In genomic region chr20:40741507-40742106, GRCh38 we compare ENCODE assay signal across 9 cellular contexts. TPM values are rescaled to one million over a fixed set of nuclear protein-coding genes. Genes with fewer than 3 reads are reported as not detected.
DNase-seq lines count a peak whose midpoint lies in the region; ATAC-seq, FAIRE-seq and TF ChIP-seq lines count a peak whose summit lies in the region.
"Had no signal": no experiment of that assay in that cellular context is flagged by ENCODE, and none has a peak within 500 bp of the region (broad histone marks: within the 10 kb centered on the region; RNA-seq: fewer than 3 reads in every experiment).

No MANE protein-coding gene starts in this region.

- no peaks in the 10 kb centered on the region for H4K20me1 ChIP-seq in OCI-LY3 (ENCODE audit: insufficient read depth, low read length)

- H3K36me3 ChIP-seq in CD4-positive, alpha-beta memory T cell (ENCODE audit: insufficient read depth, low read length) = no peaks in the 10 kb centered on the region
- no peaks in the 10 kb centered on the region for H3K36me3 ChIP-seq in OCI-LY3 (replicated peaks; ENCODE audit: low read depth, low read length)
- H3K36me3 ChIP-seq in kidney (ENCODE audit: control insufficient read depth in 1 of 2, insufficient read depth in 2 of 2, low read length in 2 of 2) = no peaks in the 10 kb centered on the region
- no peaks in the 10 kb centered on the region for H3K36me3 ChIP-seq in gastroesophageal sphincter
- H3K36me3 ChIP-seq: SJSA1 had no signal

- peaks cover 1 to 5% of the 10 kb centered on the region in 2 donors for H3K27me3 Mint-ChIP-seq in CD4-positive, alpha-beta memory T cell

- CTCF ChIA-PET in CD4-positive, alpha-beta memory T cell (lab: Charles Lee; ENCODE audit: partially characterized antibody) = interaction anchor here (1.0 to 3.6 kb wide), 7 partner anchors 8 to 227 kb away, joined by 3 to 35 read pairs (median 5); no protein-coding TSS in a partner anchor

- no peak overlapping the region for H3K27ac ChIP-seq in CD4-positive, alpha-beta memory T cell (ENCODE audit: low read depth, low read length)
- H3K27ac ChIP-seq in OCI-LY3 (ENCODE audit: low read length) (no peak overlapping the region), kidney (ENCODE audit: low read depth in 2 of 2, low read length in 2 of 2) (no peak overlapping the region), gastroesophageal sphincter (no peak overlapping the region)
- H3K27ac ChIP-seq: SJSA1 had no signal

- H3K9ac ChIP-seq in OCI-LY3 (ENCODE audit: low read length) (no peak overlapping the region), kidney (ENCODE audit: low read length in 2 of 2) (no peak overlapping the region)

- no peak overlapping the region for H3K4me3 Mint-ChIP-seq in CD4-positive, alpha-beta memory T cell

- H3K79me2 ChIP-seq in OCI-LY3 (ENCODE audit: low read length) = no peaks in the 10 kb centered on the region

- TF ChIP-seq CTCF in OCI-LY3 (IDR thresholded peaks at IDR 0.05; ENCODE audit: low read depth, low read length) (peak; percentile 99), kidney (IDR thresholded peaks at IDR 0.05; ENCODE audit: borderline replicate concordance, extremely low read depth, insufficient read depth) (peak; percentile 31), gastroesophageal sphincter (IDR thresholded peaks at IDR 0.05) (peak in 2 of 4 experiments; percentile 17 to 48)

- no peak for TF ChIP-seq POLR2A in gastroesophageal sphincter (IDR thresholded peaks at IDR 0.05)

- no peak overlapping the region for H3K27ac Mint-ChIP-seq in CD4-positive, alpha-beta memory T cell

- no peaks in the 10 kb centered on the region for H3K4me1 ChIP-seq in CD4-positive, alpha-beta memory T cell (ENCODE audit: insufficient read depth, low read length)
- H3K4me1 ChIP-seq in OCI-LY3 (ENCODE audit: low read length) (peaks cover 56% of the 10 kb centered on the region), kidney (ENCODE audit: control insufficient read depth in 1 of 2, insufficient read depth in 1 of 2, low read depth in 1 of 2, low read length in 2 of 2) (no peaks in the 10 kb centered on the region), gastroesophageal sphincter (no peaks in the 10 kb centered on the region)
- H3K4me1 ChIP-seq: SJSA1 had no signal

- peak in 4 of 5 donors; percentile 9 to 28 (median 22) for DNase-seq in CD4-positive, alpha-beta memory T cell
- DNase-seq in astrocyte of the hippocampus (ENCODE audit: low read depth, low spot score) (peak; percentile 29), kidney (no peak)
- peak; percentile 1 for DNase-seq in stimulated activated CD8-positive, alpha-beta memory T cell treated with anti-CD3 and anti-CD28 coated beads, Interleukin-4, amount 100 ng/mL, for 24 hours (ENCODE audit: low read depth)

- FAIRE-seq in kidney (lab: Jason Lieb, UNC) = no peak

- 80 to 100% methylated on average over 1 of the region's 6 CpGs for WGBS in gastroesophageal sphincter (ENCODE audit: low coverage in 1 of 2), 2 donors

- POLR2A ChIA-PET in CD4-positive, alpha-beta memory T cell (lab: Charles Lee; ENCODE audit: partially characterized antibody) = no interaction called here

- H3K27me3 ChIP-seq in CD4-positive, alpha-beta memory T cell (ENCODE audit: insufficient read depth, low read length) = no peaks in the 10 kb centered on the region
- H3K27me3 ChIP-seq in OCI-LY3 (ENCODE audit: low read depth, low read length) (peaks cover 12% of the 10 kb centered on the region), gastroesophageal sphincter (peaks cover 67% of the 10 kb centered on the region)

- H3K9me3 ChIP-seq in CD4-positive, alpha-beta memory T cell (ENCODE audit: control insufficient read depth in 1 of 2, low read length in 2 of 2) = no peaks in the 10 kb centered on the region
- H3K9me3 ChIP-seq in OCI-LY3 (ENCODE audit: insufficient read depth, low read length) = no peaks in the 10 kb centered on the region
- H3K9me3 ChIP-seq in kidney (ENCODE audit: control insufficient read depth in 1 of 2, low read length in 2 of 2) = peaks cover 0 to 4% of the 10 kb centered on the region in 2 donors
- no peaks in the 10 kb centered on the region for H3K9me3 ChIP-seq in gastroesophageal sphincter
- H3K9me3 ChIP-seq: SJSA1 had no signal

- H3K4me3 ChIP-seq in CD4-positive, alpha-beta memory T cell (ENCODE audit: low read length in 2 of 2) = no peak overlapping the region
- H3K4me3 ChIP-seq in OCI-LY3 (ENCODE audit: low read length) (no peak overlapping the region), kidney (ENCODE audit: low read length in 2 of 2) (no peak overlapping the region), gastroesophageal sphincter (no peak overlapping the region)
- H3K4me3 ChIP-seq: SJSA1 had no signal

- 0 out of 2 replicates have a peak overlapping the region, but pooled peaks have one; percentile 15 for H3K4me2 ChIP-seq in OCI-LY3 (ENCODE audit: low read length)

- no peaks in the 10 kb centered on the region for H3K36me3 Mint-ChIP-seq in CD4-positive, alpha-beta memory T cell

- intact Hi-C loops in CD4-positive, alpha-beta memory T cell (cut with micrococcal nuclease) = no loop called here
- intact Hi-C loops in kidney (cut with DNase I) = no loop called here

- no peak overlapping the region for H2AFZ ChIP-seq in OCI-LY3 (ENCODE audit: low read depth, low read length)

- no peaks in the 10 kb centered on the region for H3K9me3 Mint-ChIP-seq in CD4-positive, alpha-beta memory T cell

- peaks cover 3 to 6% (median 5%) of the 10 kb centered on the region in 4 donors for H3K4me1 Mint-ChIP-seq in CD4-positive, alpha-beta memory T cell

- ATAC-seq in GM21360 (IDR thresholded peaks at IDR 0.05; ENCODE audit: unreplicated experiment) (peak; percentile 42), gastroesophageal sphincter (no peak), GM18511 (IDR thresholded peaks at IDR 0.05; ENCODE audit: unreplicated experiment) (no peak)

- TF ChIP-seq EP300 in gastroesophageal sphincter (IDR thresholded peaks at IDR 0.05) = no peak

RNA-seq across cellular contexts. Expression of gene MAFB, which starts 52.6 kb away (rescaled TPM):
- total RNA-seq in CD4-positive, alpha-beta memory T cell = 1 to 10 TPM; 2.2 to 2.6 TPM
- under 1 TPM in 1 of 2 donors, not detected in 1; 0.07 TPM for polyA plus RNA-seq in CD4-positive, alpha-beta memory T cell
- total RNA-seq in kidney (39.6 TPM), gastroesophageal sphincter (10 to 100 TPM; 17.0 to 66.9 (median 28.7) TPM)
- polyA plus RNA-seq in kidney (ENCODE audit: insufficient read depth, low read depth, low replicate concordance) = 10.4 TPM
- total RNA-seq: SJSA1 had no signal

Comparison
In these comparisons a context has a peak if more than half of its experiments do, and no peak if none do; other contexts are left out.
1. RNA of gene MAFB, which starts 52.6 kb away (total RNA-seq): 39.6 TPM in kidney (single experiment) and 17.0 to 66.9 TPM in gastroesophageal sphincter; 2.2 to 2.6 TPM in CD4-positive, alpha-beta memory T cell; every median in the first group is over 4 times any median in the second.